18 cellular contexts compared by ENCODE assay signal in the genomic region with DNA sequence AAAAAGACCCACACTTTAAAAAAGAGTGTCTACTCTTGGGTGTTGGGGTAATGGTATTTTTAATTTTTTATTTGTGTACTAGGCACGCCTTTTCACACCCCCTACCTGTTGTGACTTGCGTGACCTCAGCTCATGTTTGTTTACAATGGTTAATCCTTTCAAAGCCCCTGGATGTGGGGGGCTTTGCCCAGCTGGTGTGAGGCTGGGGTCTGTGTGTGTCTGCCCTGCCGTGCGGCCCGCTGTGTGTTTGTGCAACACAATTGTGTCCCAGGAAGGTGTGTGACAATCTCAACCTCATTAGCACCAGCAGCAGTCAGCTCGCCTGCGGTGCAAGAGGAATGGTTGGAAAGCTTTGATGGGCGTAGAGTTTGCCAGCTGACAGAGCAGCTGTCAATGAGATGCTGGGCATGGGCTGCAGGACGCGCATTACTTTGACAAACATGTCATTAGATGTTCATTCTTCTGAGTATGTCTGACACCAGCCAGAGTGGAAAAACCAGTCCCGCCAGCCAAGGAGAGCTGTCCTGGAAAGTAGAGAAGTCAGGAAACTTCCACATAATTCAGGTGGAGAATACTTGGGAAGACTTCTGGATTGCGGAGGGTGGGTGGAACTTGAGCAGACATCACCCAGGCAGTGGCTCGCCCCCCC. TPM values are rescaled to one million over a fixed set of nuclear protein-coding genes. Genes with fewer than 3 reads are reported as not detected.
A peak's percentile ranks its signal among the peaks of the same experiment; 100 is the strongest.
DNase-seq lines count a peak whose midpoint lies in the region; TF ChIP-seq lines count a peak whose summit lies in the region.
"Had no signal": no experiment of that assay in that cellular context is flagged by ENCODE, and none has a peak within 500 bp of the region (broad histone marks: within the 10 kb centered on the region; RNA-seq: fewer than 3 reads in every experiment).

No MANE protein-coding gene starts in this region.

- POLR2A ChIA-PET in PC-9 (lab: Charles Lee; ENCODE audit: unreplicated experiment) (interaction anchor here (0.7 kb wide), 1 partner anchor 73 kb away, joined by 3 read pairs; no protein-coding TSS in a partner anchor), GM10248 (lab: Yijun Ruan, JAX) (no interaction called here)

- 0 out of 2 replicates have a peak, but pooled peaks cover 13% of the 10 kb centered on the region for H3K4me1 ChIP-seq in PC-9 (replicated peaks; ENCODE audit: insufficient read depth)
- H3K4me1 ChIP-seq in transverse colon = peaks cover 0 to 31% (median 16%) of the 10 kb centered on the region in 4 donors
- H3K4me1 ChIP-seq: upper lobe of left lung had no signal

- in situ Hi-C loops in transverse colon (cut with MboI; ENCODE audit: low pct_ligation_motif_present in 1 of 4, low pct_unique_long_range_greater_than_20kb in 1 of 4, low sequenced_read_pairs in 3 of 4) = loop anchor here in 1 of 4 donors (5.0 kb wide), 1 partner anchor 74 kb away; no protein-coding TSS in a partner anchor

- H3K79me2 ChIP-seq in PC-9 (ENCODE audit: low read depth) = no peaks in the 10 kb centered on the region

- no TSS peak for BruUV-seq in PC-9 (replicated peaks; lab: Mats Ljungman, UMichigan)

- H3K4me3 ChIP-seq in PC-9 (no peak overlapping the region), transverse colon (no peak overlapping the region)
- H3K4me3 ChIP-seq: Peyer's patch, upper lobe of left lung had no signal

- H3F3A ChIP-seq in PC-9 (ENCODE audit: insufficient read depth, low read depth) = no peaks in the 10 kb centered on the region

- peak; percentile 61 for DNase-seq in NCI-H748 (lab: John Stamatoyannopoulos, UW; ENCODE audit: unreplicated experiment)
- DNase-seq in NCI-H748 treated with DMSO at 0.1 percent for 48 hours (lab: John Stamatoyannopoulos, UW) = no peak
- peak; percentile 46 to 60 for DNase-seq in PC-9
- peak; percentile 88 for DNase-seq in islet precursor cell
- peak; percentile 63 for DNase-seq in transverse colon
- no peak for DNase-seq in cerebellar cortex (ENCODE audit: low spot score)
- DNase-seq in caudate nucleus (lab: John Stamatoyannopoulos, UW) = no peak
- DNase-seq in GM10248 (ENCODE audit: extremely low spot score) = no peak
- DNase-seq: 8988T; amniotic stem cell; NCI-H1048; NCI-H446 treated with DMSO at 0.1 percent for 48 hours; Peyer's patch; stimulated activated CD4-positive, alpha-beta T cell treated with anti-CD3 and anti-CD28 coated beads, Interleukin-4, amount 100 ng/mL, for 4 hours; SW 1271 had no signal

- WGBS in transverse colon (ENCODE audit: low coverage in 1 of 2), 2 donors = 76 to 77% methylated on average over 2 to 13 of the region's 13 CpGs

- H3K27me3 ChIP-seq in PC-9 (ENCODE audit: insufficient read depth, low read depth) = no peaks in the 10 kb centered on the region
- H3K27me3 ChIP-seq in transverse colon = no peaks in the 10 kb centered on the region
- H3K27me3 ChIP-seq: Peyer's patch, upper lobe of left lung had no signal

- H3K4me2 ChIP-seq in PC-9 = no peak overlapping the region

- TF ChIP-seq CTCF in PC-9 (conservative IDR thresholded peaks at IDR 0.05) (no peak), transverse colon (IDR thresholded peaks at IDR 0.05) (no peak), GM10248 (IDR thresholded peaks at IDR 0.05; ENCODE audit: control extremely low read depth, extremely low read depth, low read depth, missing control alignments) (no peak)

- H2AFZ ChIP-seq in PC-9 = no peak overlapping the region

- H4K20me1 ChIP-seq in PC-9 (ENCODE audit: insufficient read depth) = no peaks in the 10 kb centered on the region

- CTCF ChIA-PET in PC-9 (lab: Charles Lee) (interaction anchor here (0.6 kb wide), 1 partner anchor 29 kb away, joined by 3 read pairs; no protein-coding TSS in a partner anchor), GM10248 (lab: Yijun Ruan, JAX) (interaction anchor here (0.9 to 5.5 kb wide), 7 partner anchors 9 to 79 kb away, joined by 3 to 55 read pairs (median 14); a partner anchor contains a TSS)

- no peak for TF ChIP-seq EP300 in transverse colon (IDR thresholded peaks at IDR 0.05; ENCODE audit: low read depth)

- TF ChIP-seq POLR2A in transverse colon (IDR thresholded peaks at IDR 0.05) = no peak

- no peaks in the 10 kb centered on the region for H3K9me2 ChIP-seq in PC-9 (ENCODE audit: insufficient read depth)

- H3K27ac ChIP-seq in PC-9 (no peak overlapping the region), transverse colon (no peak overlapping the region), caudate nucleus (ENCODE audit: low read depth, low read length) (no peak overlapping the region)
- H3K27ac ChIP-seq: Peyer's patch, upper lobe of left lung had no signal

- intact Hi-C loops in PC-9 (cut with micrococcal nuclease; ENCODE audit: unreplicated experiment) = loop anchor here (1.0 kb wide), 1 partner anchor 10 kb away; no protein-coding TSS in a partner anchor
- intact Hi-C loops in transverse colon (cut with DNase I; ENCODE audit: low total_unique reads) = no loop called here

- 0 out of 2 replicates have a peak, but pooled peaks cover 12% of the 10 kb centered on the region for H3K36me3 ChIP-seq in PC-9 (ENCODE audit: low read depth)
- H3K36me3 ChIP-seq in transverse colon = peaks cover 0 to 3% (median 0%) of the 10 kb centered on the region in 4 donors

- no peaks in the 10 kb centered on the region for H3K9me3 ChIP-seq in PC-9 (ENCODE audit: insufficient read depth, low read depth)
- no peaks in the 10 kb centered on the region for H3K9me3 ChIP-seq in transverse colon
- H3K9me3 ChIP-seq: Peyer's patch, upper lobe of left lung had no signal

RNA-seq across cellular contexts. Expression of a gene that starts 9.6 kb away (rescaled TPM):
- total RNA-seq in PC-9 (2021) (15.7 and 22.4 TPM in 2 replicates), transverse colon (100 to 1,000 TPM in 2 of 4 donors, 10 to 100 TPM in 2; 52.7 to 107 (median 82.7) TPM)

RNA-seq across cellular contexts. Expression of a gene that starts 49.1 kb away (rescaled TPM):
- total RNA-seq in PC-9 (2021) (462 and 469 TPM in 2 replicates), transverse colon (10 to 100 TPM in 3 of 4 donors, 1 to 10 TPM in 1; 6.7 to 39.4 (median 17.9) TPM)
- total RNA-seq: activated CD8-positive, alpha-beta memory T cell treated with anti-CD3 and anti-CD28 coated beads for 36 hours; activated T-helper 2 cell treated with anti-CD3 and anti-CD28 coated beads, Interferon-gamma antibody, Interleukin-2, Interleukin-4, amounts not matched to agents 10 μg/mL and 5 μg/mL and 100 μg/mL, durations not matched to agents 14 hours and 24 hours and 36 hours had no signal

Comparison
In these comparisons a context has a peak if more than half of its experiments do, and no peak if none do; other contexts are left out.
1. DNase-seq: peak in NCI-H748 (single experiment), PC-9 (2 of 2), islet precursor cell (single experiment) and transverse colon (single experiment); none in NCI-H748 treated with DMSO at 0.1 percent for 48 hours (single experiment), cerebellar cortex (single experiment), caudate nucleus (0 of 61) and GM10248 (single experiment).
2. RNA of a gene that starts 49.1 kb away (total RNA-seq): 462 to 469 TPM in PC-9; 6.7 to 39.4 TPM in transverse colon; every median in the first group is over 10 times any median in the second.